In genomic region chr13:107301724-107302374, GRCh38 we compare ENCODE assay signal across 18 cellular contexts.
DNase-seq lines count a peak whose midpoint lies in the region; ATAC-seq and TF ChIP-seq lines count a peak whose summit lies in the region.
"Had no signal": no experiment of that assay in that cellular context is flagged by ENCODE, and none has a peak within 500 bp of the region (broad histone marks: within the 10 kb centered on the region; RNA-seq: fewer than 3 reads in every experiment).

No MANE protein-coding gene starts in this region.

- H3K9me3 Mint-ChIP-seq in MCF 10A (ENCODE audit: unreplicated experiment): no peaks in the 10 kb centered on the region
- peaks cover 0 to 6% of the 10 kb centered on the region in 2 donors for H3K9me3 Mint-ChIP-seq in stimulated activated naive CD8-positive, alpha-beta T cell treated with anti-CD3 and anti-CD28 coated beads, Interleukin-15, amount 100 ng/mL, for 72 hours
- H3K9me3 Mint-ChIP-seq in activated T-helper 17 cell treated with anti-CD3 and anti-CD28 coated beads, Interleukin-2, amount 50 U/mL, for 72 hours: peaks cover 6% of the 10 kb centered on the region

- peaks cover 9% of the 10 kb centered on the region for H3K4me1 Mint-ChIP-seq in MCF 10A (ENCODE audit: insufficient read depth, unreplicated experiment)
- no peaks in the 10 kb centered on the region for H3K4me1 Mint-ChIP-seq in stimulated activated naive CD8-positive, alpha-beta T cell treated with anti-CD3 and anti-CD28 coated beads, Interleukin-15, amount 100 ng/mL, for 72 hours
- no peaks in the 10 kb centered on the region for H3K4me1 Mint-ChIP-seq in activated T-helper 17 cell treated with anti-CD3 and anti-CD28 coated beads, Interleukin-2, amount 50 U/mL, for 72 hours
- H3K4me1 Mint-ChIP-seq: immature natural killer cell had no signal

- no peak overlapping the region for H3K4me3 ChIP-seq in mammary epithelial cell (replicated peaks in 1 of 3; ENCODE audit: insufficient read depth in 1 of 3, low read depth in 2 of 3, low read length in 3 of 3)
- H3K4me3 ChIP-seq in epithelial cell of proximal tubule (ENCODE audit: low read depth, low read length): no peak overlapping the region
- H3K4me3 ChIP-seq: A549, mucosa of descending colon, ovary, Peyer's patch, testis had no signal

- no peak for TF ChIP-seq CTCF in MCF 10A (IDR thresholded peaks at IDR 0.05; ENCODE audit: unreplicated experiment)
- no peak for TF ChIP-seq CTCF in mammary epithelial cell (conservative IDR thresholded peaks at IDR 0.05 in 1 of 2, IDR thresholded peaks at IDR 0.05 in 1 of 2; ENCODE audit: extremely low read depth in 1 of 2, insufficient read depth in 1 of 2, low read depth in 1 of 2, low read length in 2 of 2)
- peak; percentile 40 for TF ChIP-seq CTCF in epithelial cell of proximal tubule (conservative IDR thresholded peaks at IDR 0.05; ENCODE audit: low read depth, low read length)

- H3K4me2 ChIP-seq in mammary epithelial cell (ENCODE audit: insufficient read depth, low read depth, low read length): no peak overlapping the region
- H3K4me2 ChIP-seq: A549 had no signal

- in situ Hi-C loops in mammary epithelial cell (cut with MboI; ENCODE audit: low sequenced_read_pairs in 2 of 2): no loop called here

- no peak overlapping the region for H3K27ac Mint-ChIP-seq in MCF 10A (ENCODE audit: low read depth, unreplicated experiment)
- no peak overlapping the region for H3K27ac Mint-ChIP-seq in stimulated activated naive CD8-positive, alpha-beta T cell treated with anti-CD3 and anti-CD28 coated beads, Interleukin-15, amount 100 ng/mL, for 72 hours
- H3K27ac Mint-ChIP-seq in activated T-helper 17 cell treated with anti-CD3 and anti-CD28 coated beads, Interleukin-2, amount 50 U/mL, for 72 hours: no peak overlapping the region
- H3K27ac Mint-ChIP-seq: immature natural killer cell had no signal

- H3K79me2 ChIP-seq in mammary epithelial cell (ENCODE audit: insufficient read depth, low read length): no peaks in the 10 kb centered on the region

- no peaks in the 10 kb centered on the region for H3K9me3 ChIP-seq in mammary epithelial cell (replicated peaks; ENCODE audit: insufficient read depth, low read length)
- H3K9me3 ChIP-seq: A549, mucosa of descending colon, ovary, Peyer's patch, testis had no signal

- no peaks in the 10 kb centered on the region for H3K27me3 Mint-ChIP-seq in MCF 10A (ENCODE audit: insufficient read depth, unreplicated experiment)
- H3K27me3 Mint-ChIP-seq in stimulated activated naive CD8-positive, alpha-beta T cell treated with anti-CD3 and anti-CD28 coated beads, Interleukin-15, amount 100 ng/mL, for 72 hours: no peaks in the 10 kb centered on the region
- H3K27me3 Mint-ChIP-seq in activated T-helper 17 cell treated with anti-CD3 and anti-CD28 coated beads, Interleukin-2, amount 50 U/mL, for 72 hours: no peaks in the 10 kb centered on the region

- dilution Hi-C loops in mammary epithelial cell (cut with HindIII; ENCODE audit: low sequenced_read_pairs): no loop called here

- H3K4me1 ChIP-seq in mammary epithelial cell (ENCODE audit: insufficient read depth, low read length): no peaks in the 10 kb centered on the region
- H3K4me1 ChIP-seq: A549, Peyer's patch, testis had no signal

- BruUV-seq in MCF 10A (replicated peaks; lab: Mats Ljungman, UMichigan) (no TSS peak), mammary epithelial cell (replicated peaks; lab: Mats Ljungman, UMichigan) (no TSS peak)

- no peak overlapping the region for H2AFZ ChIP-seq in mammary epithelial cell (ENCODE audit: low read depth, low read length)

- no peak overlapping the region for H3K4me3 Mint-ChIP-seq in MCF 10A (ENCODE audit: unreplicated experiment)
- H3K4me3 Mint-ChIP-seq in stimulated activated naive CD8-positive, alpha-beta T cell treated with anti-CD3 and anti-CD28 coated beads, Interleukin-15, amount 100 ng/mL, for 72 hours: no peak overlapping the region
- no peak overlapping the region for H3K4me3 Mint-ChIP-seq in activated T-helper 17 cell treated with anti-CD3 and anti-CD28 coated beads, Interleukin-2, amount 50 U/mL, for 72 hours
- H3K4me3 Mint-ChIP-seq: immature natural killer cell had no signal

- POLR2A ChIA-PET in MCF 10A (lab: Yijun Ruan, JAX): interaction anchor here (1.0 kb wide), 1 partner anchor 46 kb away, joined by 3 read pairs; no protein-coding TSS in a partner anchor

- no peak overlapping the region for H3K27ac ChIP-seq in mammary epithelial cell (ENCODE audit: insufficient read depth, low read depth, low read length)
- H3K27ac ChIP-seq: A549, ovary, Peyer's patch, testis had no signal

- no peaks in the 10 kb centered on the region for H3K27me3 ChIP-seq in mammary epithelial cell (ENCODE audit: insufficient read depth, low read length)
- H3K27me3 ChIP-seq: ovary, Peyer's patch, testis had no signal

- CTCF ChIA-PET in MCF 10A (lab: Yijun Ruan, JAX) (interaction anchor here (0.6 to 0.7 kb wide), 3 partner anchors 39 to 1081 kb away, joined by 3 to 4 read pairs (median 3); no protein-coding TSS in a partner anchor), mammary epithelial cell (lab: Charles Lee; ENCODE audit: low non-redundant PET) (no interaction called here)

- WGBS in mammary epithelial cell (ENCODE audit: low coverage, missing lambda C conversion rate): 84% methylated on average over 4 of the region's 4 CpGs

- H3K36me3 ChIP-seq in mammary epithelial cell (ENCODE audit: insufficient read depth, low read length): no peaks in the 10 kb centered on the region
- H3K36me3 ChIP-seq: ovary, Peyer's patch had no signal

- DNase-seq in MCF 10A (ENCODE audit: unreplicated experiment): peak; percentile 27
- no peak for DNase-seq in mammary epithelial cell
- peak; percentile 55 for DNase-seq in NCI-H82 treated with DMSO at 0.1 percent for 48 hours (lab: John Stamatoyannopoulos, UW; ENCODE audit: unreplicated experiment)
- no peak for DNase-seq in epithelial cell of proximal tubule (ENCODE audit: low read depth)
- no peak for DNase-seq in stimulated activated naive CD8-positive, alpha-beta T cell treated with anti-CD3 and anti-CD28 coated beads, Interleukin-15, amount 100 ng/mL, for 72 hours
- DNase-seq: aorta; immature natural killer cell; KG1; mucosa of descending colon; NCI-H2171; ovary; Peyer's patch; stimulated activated CD4-positive, alpha-beta T cell treated with anti-CD3 and anti-CD28 coated beads, Interleukin-12 subunit alpha, Interleukin-12 subunit beta, amount 100 ng/mL, for 4 hours; testis had no signal

- intact Hi-C loops in MCF 10A (cut with micrococcal nuclease) (no loop called here), mammary epithelial cell (cut with micrococcal nuclease) (no loop called here)

- H3K36me3 Mint-ChIP-seq in MCF 10A (ENCODE audit: insufficient read depth, unreplicated experiment): no peaks in the 10 kb centered on the region
- H3K36me3 Mint-ChIP-seq in activated T-helper 17 cell treated with anti-CD3 and anti-CD28 coated beads, Interleukin-2, amount 50 U/mL, for 72 hours (ENCODE audit: low read depth): no peaks in the 10 kb centered on the region
- H3K36me3 Mint-ChIP-seq: immature natural killer cell had no signal

- H4K20me1 ChIP-seq in mammary epithelial cell (ENCODE audit: insufficient read depth, low read length): no peaks in the 10 kb centered on the region

- H3K9ac ChIP-seq in mammary epithelial cell (ENCODE audit: insufficient read depth, low read length): no peak overlapping the region

- ATAC-seq in stimulated activated naive CD8-positive, alpha-beta T cell treated with anti-CD3 and anti-CD28 coated beads, Interleukin-15, amount 100 ng/mL, for 72 hours: no peak
- ATAC-seq in HG03457 (IDR thresholded peaks at IDR 0.05; ENCODE audit: unreplicated experiment) (no peak), GM21447 (IDR thresholded peaks at IDR 0.05; ENCODE audit: unreplicated experiment) (no peak)
- no peak for ATAC-seq in activated T-helper 17 cell treated with anti-CD3 and anti-CD28 coated beads, Interleukin-2, amount 50 U/mL, for 72 hours (replicated peaks)
- ATAC-seq: A549, mucosa of descending colon had no signal

Comparison
In these comparisons a context has a peak if more than half of its experiments do, and no peak if none do; other contexts are left out.
1. DNase-seq: peak in MCF 10A (single experiment) and NCI-H82 treated with DMSO at 0.1 percent for 48 hours (single experiment); none in mammary epithelial cell (single experiment), epithelial cell of proximal tubule (single experiment) and stimulated activated naive CD8-positive, alpha-beta T cell treated with anti-CD3 and anti-CD28 coated beads, Interleukin-15, amount 100 ng/mL, for 72 hours (0 of 2).